ENCODE assay signal across 8 cellular contexts in genomic region chr12:49264466-49264872, GRCh38. TPM values are rescaled to one million over a fixed set of nuclear protein-coding genes. Genes with fewer than 3 reads are reported as not detected.
DNase-seq lines count a peak whose midpoint lies in the region; ATAC-seq and TF ChIP-seq lines count a peak whose summit lies in the region.

No MANE protein-coding gene starts in this region.

- peaks cover 19 to 34% (median 27%) of the 10 kb centered on the region in 3 donors for H3K4me1 Mint-ChIP-seq in T-cell

- DNase-seq in A673 (ENCODE audit: low spot score) (peak; percentile 51), T-cell (peak in 21 of 34 experiments; percentile 1 to 37 (median 19)), coronary artery (ENCODE audit: low spot score) (no peak), mucosa of descending colon (no peak), thoracic aorta (ENCODE audit: low spot score) (no peak), NCI-H2107 (lab: John Stamatoyannopoulos, UW) (no peak)

- ATAC-seq in GM18520 (IDR thresholded peaks at IDR 0.05; ENCODE audit: unreplicated experiment) = peak; percentile 17
- peak; percentile 27 for ATAC-seq in HG02981 (IDR thresholded peaks at IDR 0.05; ENCODE audit: unreplicated experiment)
- ATAC-seq in T-cell (replicated peaks in 1 of 4) = peak; percentile 43 to 62 (median 60)
- peak; percentile 72 for ATAC-seq in mucosa of descending colon
- ATAC-seq in thoracic aorta (ENCODE audit: insufficient number of reproducible peaks, low FRiP score, low read depth) = no peak

- no peaks in the 10 kb centered on the region for H3K9me3 Mint-ChIP-seq in T-cell

- peak overlapping the region; percentile 91 to 97 (median 94) for H3K4me3 Mint-ChIP-seq in T-cell

- H3K4me1 ChIP-seq in A673 (ENCODE audit: insufficient read depth, low read length, poor library complexity, severe bottlenecking) = peaks cover 33% of the 10 kb centered on the region
- peaks cover 29% of the 10 kb centered on the region for H3K4me1 ChIP-seq in mucosa of descending colon (ENCODE audit: low read depth)
- peaks cover 39 to 69% of the 10 kb centered on the region in 2 donors for H3K4me1 ChIP-seq in thoracic aorta (ENCODE audit: control insufficient read depth in 1 of 2, low read depth in 2 of 2)

- CTCF ChIA-PET in A673 (lab: Charles Lee) (no interaction called here), T-cell (lab: Charles Lee) (interaction anchor here in 1 of 2 donors (0.9 kb wide), 1 partner anchor 133 kb away, joined by 4 read pairs; the partner anchor contains the start of gene TUBA1B)

- H3K27ac Mint-ChIP-seq in T-cell = peak overlapping the region in 1 of 2 donors; percentile 68

- intact Hi-C loops in A673 (cut with micrococcal nuclease; ENCODE audit: unreplicated experiment) = no loop called here
- intact Hi-C loops in mucosa of descending colon (cut with DNase I, micrococcal nuclease) = no loop called here

- H3K27me3 ChIP-seq in A673 (replicated peaks; ENCODE audit: insufficient read depth, low read depth, low read length, poor library complexity) (no peaks in the 10 kb centered on the region), thoracic aorta (replicated peaks; ENCODE audit: insufficient read depth) (no peaks in the 10 kb centered on the region)

- no peaks in the 10 kb centered on the region for H3K27me3 Mint-ChIP-seq in T-cell

- H3K9me3 ChIP-seq in A673 (ENCODE audit: low read depth, low read length, poor library complexity, severe bottlenecking) (no peaks in the 10 kb centered on the region), mucosa of descending colon (no peaks in the 10 kb centered on the region), thoracic aorta (no peaks in the 10 kb centered on the region)

- H3K4me3 ChIP-seq in A673 (ENCODE audit: low read depth, low read length, poor library complexity, severe bottlenecking) (peak overlapping the region; percentile 81), coronary artery (peak overlapping the region; percentile 86), mucosa of descending colon (peak overlapping the region; percentile 74), thoracic aorta (peak overlapping the region; percentile 87)

- no peak for TF ChIP-seq CTCF in A673 (conservative IDR thresholded peaks at IDR 0.05; ENCODE audit: low read depth, low read length)
- TF ChIP-seq CTCF in coronary artery (IDR thresholded peaks at IDR 0.05) = no peak
- TF ChIP-seq CTCF in mucosa of descending colon (IDR thresholded peaks at IDR 0.05) = no peak
- TF ChIP-seq CTCF in thoracic aorta (IDR thresholded peaks at IDR 0.05) = no peak

- POLR2A ChIA-PET in A673 (lab: Charles Lee; ENCODE audit: low non-redundant PET) = no interaction called here
- POLR2A ChIA-PET in T-cell (lab: Charles Lee) = interaction anchor here in 1 of 2 donors (0.6 kb wide), 2 partner anchors 77 to 236 kb away, joined by 6 to 9 read pairs; no protein-coding TSS in a partner anchor

- H3K27ac ChIP-seq in A673 (ENCODE audit: low read depth, low read length, poor library complexity, severe bottlenecking) (peak overlapping the region; percentile 95), coronary artery (peak overlapping the region; percentile 98 to 99), thoracic aorta (peak overlapping the region; percentile 69 to 98)

- peaks cover 26% of the 10 kb centered on the region for H3K36me3 ChIP-seq in A673 (ENCODE audit: insufficient read depth, low read length, poor library complexity, severe bottlenecking)
- no peaks in the 10 kb centered on the region for H3K36me3 ChIP-seq in mucosa of descending colon (ENCODE audit: low read depth)
- peaks cover 2% of the 10 kb centered on the region for H3K36me3 ChIP-seq in thoracic aorta

- BruUV-seq in A673 (replicated peaks; lab: Mats Ljungman, UMichigan) = TSS peak; percentile 82

- H3K36me3 Mint-ChIP-seq in T-cell = peaks cover 3% of the 10 kb centered on the region

RNA-seq across cellular contexts. Expression of gene TUBA1C, which starts 0.4 kb away (rescaled TPM):
- total RNA-seq in A673 (2021) = 510 and 622 TPM in 2 replicates
- total RNA-seq in T-cell = 10 to 100 TPM; 16.4 to 53.7 (median 48.4) TPM
- total RNA-seq in mucosa of descending colon = 100 to 1,000 TPM; 128 to 260 (median 236) TPM
- 100 to 1,000 TPM; 239 to 277 TPM for total RNA-seq in thoracic aorta

RNA-seq across cellular contexts. Expression of gene PRPH, which starts 30.5 kb away (rescaled TPM):
- total RNA-seq in A673 (2021) (not detected in 2 replicates), T-cell (not detected), mucosa of descending colon (10 to 100 TPM in 1 of 3 donors, 1 to 10 TPM in 2; 5.1 to 69.5 (median 8.6) TPM), thoracic aorta (1 to 10 TPM in 1 of 2 donors, not detected in 1; 2.5 TPM)

RNA-seq across cellular contexts. Expression of gene TROAP, which starts 58.6 kb away (rescaled TPM):
- total RNA-seq in A673 (2021) = 121 and 124 TPM in 2 replicates
- total RNA-seq in T-cell = 1 to 10 TPM in 4 of 5 donors, under 1 TPM in 1; 0.98 to 1.9 (median 1.3) TPM
- 10 to 100 TPM in 1 of 3 donors, 1 to 10 TPM in 2; 4.4 to 18.8 (median 5.8) TPM for total RNA-seq in mucosa of descending colon
- under 1 TPM; 0.27 to 0.99 TPM for total RNA-seq in thoracic aorta

Comparison
In these comparisons a context has a peak if more than half of its experiments do, and no peak if none do; other contexts are left out.
1. DNase-seq: peak in A673 (single experiment) and T-cell (21 of 34); none in coronary artery (single experiment), mucosa of descending colon (0 of 3), thoracic aorta (single experiment) and NCI-H2107 (single experiment).
2. Peak in every context shown above with its lines, with median percentiles within 50 percentile points of each other: H3K27ac ChIP-seq and H3K4me3 ChIP-seq.